ENCODE assay signal across 11 cellular contexts in the genomic region with DNA sequence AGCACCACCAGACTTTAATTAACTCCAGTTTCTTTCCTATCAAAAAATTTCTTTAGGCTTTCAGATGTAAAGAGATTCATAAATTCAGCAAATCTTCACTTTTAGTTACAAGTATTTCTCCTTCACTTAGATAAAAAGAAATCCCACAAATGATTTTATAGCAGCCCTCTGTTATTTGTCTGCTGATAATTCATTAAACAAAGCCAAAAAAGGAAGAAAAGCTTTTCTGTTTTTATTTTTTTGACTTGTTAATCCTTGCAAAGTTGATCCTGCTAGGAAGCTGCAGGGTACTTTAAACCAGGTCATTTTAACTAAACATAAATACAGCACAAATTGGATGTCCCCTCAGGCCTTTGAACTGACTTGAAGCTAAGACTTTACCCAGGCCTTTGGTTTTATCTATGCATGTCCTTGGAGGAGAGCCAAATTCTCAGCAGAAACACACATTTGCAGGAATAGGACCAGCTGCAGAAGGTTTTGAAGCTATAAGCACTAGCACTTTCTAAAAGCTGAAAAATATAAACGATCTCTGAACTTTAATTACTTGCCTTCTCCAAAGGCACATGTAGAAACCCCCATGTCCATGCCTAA. TPM values are rescaled to one million over a fixed set of nuclear protein-coding genes. Genes with fewer than 3 reads are reported as not detected.
DNase-seq lines count a peak whose midpoint lies in the region; ATAC-seq lines count a peak whose summit lies in the region.
"Had no signal": no experiment of that assay in that cellular context is flagged by ENCODE, and none has a peak within 500 bp of the region (broad histone marks: within the 10 kb centered on the region; RNA-seq: fewer than 3 reads in every experiment).

No MANE protein-coding gene starts in this region.

- DNase-seq in DMS 273 (lab: John Stamatoyannopoulos, UW; ENCODE audit: unreplicated experiment): peak; percentile 59
- DNase-seq in NCI-H1048 (lab: John Stamatoyannopoulos, UW): peak; percentile 22
- DNase-seq in astrocyte of the hippocampus (ENCODE audit: low read depth, low spot score): peak; percentile 51
- DNase-seq in myocyte (ENCODE audit: low read depth): peak; percentile 30
- no peak for DNase-seq in NCI-H2029 (lab: John Stamatoyannopoulos, UW)
- no peak for DNase-seq in D341Med (ENCODE audit: low spot score)
- no peak for DNase-seq in activated T-cell treated with anti-CD3 and anti-CD28 coated beads for 4 hours
- DNase-seq: activated CD4-positive, alpha-beta T cell treated with anti-CD3 and anti-CD28 coated beads for 1 hour; activated effector memory CD4-positive, alpha-beta T cell treated with anti-CD3 and anti-CD28 coated beads, Interleukin-2, amount 50 U/mL, for 16 hours; NCI-H2029 treated with DMSO at 0.1 percent for 48 hours had no signal

- no peak for ATAC-seq in HG02610 (IDR thresholded peaks at IDR 0.05; ENCODE audit: unreplicated experiment)

RNA-seq across cellular contexts. Expression of a gene that starts 57.5 kb away (rescaled TPM):
- 38.5 and 59.9 TPM in 2 replicates for total RNA-seq in myocyte
- polyA plus RNA-seq in myocyte (2012): 14.6 TPM

Comparison
In these comparisons a context has a peak if more than half of its experiments do, and no peak if none do; other contexts are left out.
1. DNase-seq: peak in DMS 273 (single experiment), NCI-H1048 (single experiment), astrocyte of the hippocampus (single experiment) and myocyte (single experiment); none in NCI-H2029 (single experiment), D341Med (single experiment) and activated T-cell treated with anti-CD3 and anti-CD28 coated beads for 4 hours (single experiment).